ENCODE assay signal across 1 cellular context in the genomic region with DNA sequence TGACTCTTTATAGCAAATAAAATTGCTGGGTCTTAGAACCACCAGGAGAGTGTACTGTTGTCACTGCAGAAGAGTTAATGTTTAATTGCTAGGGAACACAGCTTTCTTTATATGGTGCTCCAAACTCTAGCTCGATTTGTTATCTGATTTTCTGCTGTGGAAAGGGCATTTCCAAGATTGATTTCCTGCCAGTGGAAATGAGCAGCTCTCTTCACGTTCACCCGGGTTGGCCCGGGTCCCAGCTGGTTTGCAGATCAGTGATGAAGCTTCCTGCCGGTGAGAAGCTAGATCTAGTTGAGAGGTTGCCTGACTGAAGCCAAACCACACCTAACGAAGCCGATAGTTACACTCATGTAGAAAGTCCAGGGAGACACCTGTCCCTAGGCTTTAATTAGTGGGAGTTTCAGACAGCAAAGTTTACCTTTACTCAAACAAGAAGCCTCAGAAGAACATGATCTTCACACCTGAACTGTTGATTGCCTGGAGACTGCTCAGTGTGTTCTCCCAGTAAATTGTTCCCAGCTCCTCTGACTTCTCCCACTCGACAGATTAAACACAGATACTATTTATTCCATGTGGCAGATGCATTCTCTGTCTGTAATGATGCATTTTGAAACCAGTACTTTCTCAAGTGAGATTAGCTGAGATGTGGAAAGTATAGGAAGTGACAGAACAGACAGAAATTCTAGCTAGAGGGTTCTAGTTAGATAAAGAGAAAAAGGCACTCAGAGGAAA.
TF ChIP-seq lines count a peak whose summit lies in the region.

No MANE protein-coding gene starts in this region.

TF ChIP-seq in HepG2, 621 proteins besides CTCF, POLR2A, EP300 and RAD21 (continued from another document and continues in another):
- TF ChIP-seq CEBPZ (IDR thresholded peaks at IDR 0.05; ENCODE audit: low read length) (no peak), REST (IDR thresholded peaks at IDR 0.05; ENCODE audit: borderline replicate concordance in 1 of 2, low read depth in 1 of 2, low read length in 2 of 2) (peak in 1 of 2 experiments; percentile 25; a peak in 1 of 4 replicates), CSRNP2 (CRISPR knock-in tag; conservative IDR thresholded peaks at IDR 0.05; ENCODE audit: low read depth) (no peak), KDM5B (CRISPR knock-in tag; IDR thresholded peaks at IDR 0.05; ENCODE audit: borderline replicate concordance) (0 out of 2 replicates have a peak, but pooled peaks have one; percentile 43), GFI1 (CRISPR knock-in tag; IDR thresholded peaks at IDR 0.05; ENCODE audit: borderline replicate concordance) (peak; percentile 13; the same call in 1 of the 2 replicates), ZNF224 (CRISPR knock-in tag; IDR thresholded peaks at IDR 0.05) (no peak), RELA (CRISPR knock-in tag; IDR thresholded peaks at IDR 0.05) (peak; percentile 18), ZNF589 (CRISPR knock-in tag; conservative IDR thresholded peaks at IDR 0.05) (no peak), ZNF850 (CRISPR knock-in tag; conservative IDR thresholded peaks at IDR 0.05) (no peak), ZSCAN21 (CRISPR knock-in tag; IDR thresholded peaks at IDR 0.05; ENCODE audit: borderline replicate concordance) (no peak; the same call in 1 of the 2 replicates), ZSCAN20 (CRISPR knock-in tag; IDR thresholded peaks at IDR 0.05; ENCODE audit: borderline replicate concordance) (no peak), HDAC2 (CRISPR knock-in tag; IDR thresholded peaks at IDR 0.05) (peak; percentile 74), DMAP1 (CRISPR knock-in tag; IDR thresholded peaks at IDR 0.05) (0 out of 2 replicates have a peak, but pooled peaks have one; percentile 10), CHCHD3 (CRISPR knock-in tag; IDR thresholded peaks at IDR 0.05) (no peak), MIER2 (CRISPR knock-in tag; IDR thresholded peaks at IDR 0.05) (no peak; the same call in 1 of the 2 replicates), GTF2F1 (IDR thresholded peaks at IDR 0.05; ENCODE audit: low read length) (no peak), NRL (CRISPR knock-in tag; IDR thresholded peaks at IDR 0.05; ENCODE audit: borderline replicate concordance) (no peak), ZNF724P (CRISPR knock-in tag; IDR thresholded peaks at IDR 0.05; ENCODE audit: borderline replicate concordance) (no peak), NAIF1 (CRISPR knock-in tag; IDR thresholded peaks at IDR 0.05; ENCODE audit: borderline replicate concordance) (no peak; the same call in 1 of the 2 replicates), ZNF768 (CRISPR knock-in tag; IDR thresholded peaks at IDR 0.05) (no peak), JUND (CRISPR knock-in tag; IDR thresholded peaks at IDR 0.05) (no peak), ELF3 (CRISPR knock-in tag; IDR thresholded peaks at IDR 0.05) (peak; percentile 58; the same call in 1 of the 2 replicates), NFKBIZ (CRISPR knock-in tag; IDR thresholded peaks at IDR 0.05) (peak; percentile 55; the same call in 1 of the 2 replicates), ZNF644 (CRISPR knock-in tag; IDR thresholded peaks at IDR 0.05; ENCODE audit: low read depth) (0 out of 2 replicates have a peak, but pooled peaks have one; percentile 34), ZKSCAN1 (IDR thresholded peaks at IDR 0.05; ENCODE audit: low read length) (no peak), ATF1 (CRISPR knock-in tag; IDR thresholded peaks at IDR 0.05) (no peak), POGZ (CRISPR knock-in tag; IDR thresholded peaks at IDR 0.05) (peak; percentile 84), DDIT3 (CRISPR knock-in tag; IDR thresholded peaks at IDR 0.05) (no peak)
- TF ChIP-seq, protein P1, sequence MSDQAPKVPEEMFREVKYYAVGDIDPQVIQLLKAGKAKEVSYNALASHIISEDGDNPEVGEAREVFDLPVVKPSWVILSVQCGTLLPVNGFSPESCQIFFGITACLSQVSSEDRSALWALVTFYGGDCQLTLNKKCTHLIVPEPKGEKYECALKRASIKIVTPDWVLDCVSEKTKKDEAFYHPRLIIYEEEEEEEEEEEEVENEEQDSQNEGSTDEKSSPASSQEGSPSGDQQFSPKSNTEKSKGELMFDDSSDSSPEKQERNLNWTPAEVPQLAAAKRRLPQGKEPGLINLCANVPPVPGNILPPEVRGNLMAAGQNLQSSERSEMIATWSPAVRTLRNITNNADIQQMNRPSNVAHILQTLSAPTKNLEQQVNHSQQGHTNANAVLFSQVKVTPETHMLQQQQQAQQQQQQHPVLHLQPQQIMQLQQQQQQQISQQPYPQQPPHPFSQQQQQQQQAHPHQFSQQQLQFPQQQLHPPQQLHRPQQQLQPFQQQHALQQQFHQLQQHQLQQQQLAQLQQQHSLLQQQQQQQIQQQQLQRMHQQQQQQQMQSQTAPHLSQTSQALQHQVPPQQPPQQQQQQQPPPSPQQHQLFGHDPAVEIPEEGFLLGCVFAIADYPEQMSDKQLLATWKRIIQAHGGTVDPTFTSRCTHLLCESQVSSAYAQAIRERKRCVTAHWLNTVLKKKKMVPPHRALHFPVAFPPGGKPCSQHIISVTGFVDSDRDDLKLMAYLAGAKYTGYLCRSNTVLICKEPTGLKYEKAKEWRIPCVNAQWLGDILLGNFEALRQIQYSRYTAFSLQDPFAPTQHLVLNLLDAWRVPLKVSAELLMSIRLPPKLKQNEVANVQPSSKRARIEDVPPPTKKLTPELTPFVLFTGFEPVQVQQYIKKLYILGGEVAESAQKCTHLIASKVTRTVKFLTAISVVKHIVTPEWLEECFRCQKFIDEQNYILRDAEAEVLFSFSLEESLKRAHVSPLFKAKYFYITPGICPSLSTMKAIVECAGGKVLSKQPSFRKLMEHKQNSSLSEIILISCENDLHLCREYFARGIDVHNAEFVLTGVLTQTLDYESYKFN (CRISPR knock-in tag; conservative IDR thresholded peaks at IDR 0.05): peak; percentile 89
- TF ChIP-seq, protein P2, sequence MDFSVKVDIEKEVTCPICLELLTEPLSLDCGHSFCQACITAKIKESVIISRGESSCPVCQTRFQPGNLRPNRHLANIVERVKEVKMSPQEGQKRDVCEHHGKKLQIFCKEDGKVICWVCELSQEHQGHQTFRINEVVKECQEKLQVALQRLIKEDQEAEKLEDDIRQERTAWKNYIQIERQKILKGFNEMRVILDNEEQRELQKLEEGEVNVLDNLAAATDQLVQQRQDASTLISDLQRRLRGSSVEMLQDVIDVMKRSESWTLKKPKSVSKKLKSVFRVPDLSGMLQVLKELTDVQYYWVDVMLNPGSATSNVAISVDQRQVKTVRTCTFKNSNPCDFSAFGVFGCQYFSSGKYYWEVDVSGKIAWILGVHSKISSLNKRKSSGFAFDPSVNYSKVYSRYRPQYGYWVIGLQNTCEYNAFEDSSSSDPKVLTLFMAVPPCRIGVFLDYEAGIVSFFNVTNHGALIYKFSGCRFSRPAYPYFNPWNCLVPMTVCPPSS (IDR thresholded peaks at IDR 0.05): no peak
- TF ChIP-seq, protein P3, sequence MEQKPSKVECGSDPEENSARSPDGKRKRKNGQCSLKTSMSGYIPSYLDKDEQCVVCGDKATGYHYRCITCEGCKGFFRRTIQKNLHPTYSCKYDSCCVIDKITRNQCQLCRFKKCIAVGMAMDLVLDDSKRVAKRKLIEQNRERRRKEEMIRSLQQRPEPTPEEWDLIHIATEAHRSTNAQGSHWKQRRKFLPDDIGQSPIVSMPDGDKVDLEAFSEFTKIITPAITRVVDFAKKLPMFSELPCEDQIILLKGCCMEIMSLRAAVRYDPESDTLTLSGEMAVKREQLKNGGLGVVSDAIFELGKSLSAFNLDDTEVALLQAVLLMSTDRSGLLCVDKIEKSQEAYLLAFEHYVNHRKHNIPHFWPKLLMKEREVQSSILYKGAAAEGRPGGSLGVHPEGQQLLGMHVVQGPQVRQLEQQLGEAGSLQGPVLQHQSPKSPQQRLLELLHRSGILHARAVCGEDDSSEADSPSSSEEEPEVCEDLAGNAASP (CRISPR knock-in tag; IDR thresholded peaks at IDR 0.05; ENCODE audit: borderline replicate concordance): peak; percentile 86; the same call in 1 of the 2 replicates
- TF ChIP-seq, protein P4, sequence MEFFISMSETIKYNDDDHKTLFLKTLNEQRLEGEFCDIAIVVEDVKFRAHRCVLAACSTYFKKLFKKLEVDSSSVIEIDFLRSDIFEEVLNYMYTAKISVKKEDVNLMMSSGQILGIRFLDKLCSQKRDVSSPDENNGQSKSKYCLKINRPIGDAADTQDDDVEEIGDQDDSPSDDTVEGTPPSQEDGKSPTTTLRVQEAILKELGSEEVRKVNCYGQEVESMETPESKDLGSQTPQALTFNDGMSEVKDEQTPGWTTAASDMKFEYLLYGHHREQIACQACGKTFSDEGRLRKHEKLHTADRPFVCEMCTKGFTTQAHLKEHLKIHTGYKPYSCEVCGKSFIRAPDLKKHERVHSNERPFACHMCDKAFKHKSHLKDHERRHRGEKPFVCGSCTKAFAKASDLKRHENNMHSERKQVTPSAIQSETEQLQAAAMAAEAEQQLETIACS (CRISPR knock-in tag; IDR thresholded peaks at IDR 0.05): no peak
- TF ChIP-seq, protein P5, sequence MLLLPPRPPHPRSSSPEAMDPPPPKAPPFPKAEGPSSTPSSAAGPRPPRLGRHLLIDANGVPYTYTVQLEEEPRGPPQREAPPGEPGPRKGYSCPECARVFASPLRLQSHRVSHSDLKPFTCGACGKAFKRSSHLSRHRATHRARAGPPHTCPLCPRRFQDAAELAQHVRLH (CRISPR knock-in tag; IDR thresholded peaks at IDR 0.05; ENCODE audit: borderline replicate concordance, low read depth): no peak
